ENCODE assay signal across 9 cellular contexts in genomic region chr12:128810182-128811127, GRCh38. TPM values are rescaled to one million over a fixed set of nuclear protein-coding genes. Genes with fewer than 3 reads are reported as not detected.
DNase-seq lines count a peak whose midpoint lies in the region; ATAC-seq and TF ChIP-seq lines count a peak whose summit lies in the region.
"Had no signal": no experiment of that assay in that cellular context is flagged by ENCODE, and none has a peak within 500 bp of the region (broad histone marks: within the 10 kb centered on the region; RNA-seq: fewer than 3 reads in every experiment).

No MANE protein-coding gene starts in this region.

- no peak for TF ChIP-seq CTCF in brain (conservative IDR thresholded peaks at IDR 0.05)
- TF ChIP-seq CTCF in nephron (IDR thresholded peaks at IDR 0.05; ENCODE audit: unreplicated experiment in 3 of 3): no peak
- no peak for TF ChIP-seq CTCF in RWPE1 (conservative IDR thresholded peaks at IDR 0.05; ENCODE audit: low read depth)

- peaks cover 0 to 51% (median 5%) of the 10 kb centered on the region in 5 experiments for H3K9me3 Mint-ChIP-seq in brain
- no peaks in the 10 kb centered on the region for H3K9me3 Mint-ChIP-seq in nephron

- H3K27ac ChIP-seq in RWPE1: no peak overlapping the region; the same call in 1 of the 2 replicates

- peak; percentile 40 for DNase-seq in GM04504 (ENCODE audit: low read depth)
- no peak for DNase-seq in RWPE1 (ENCODE audit: low spot score)
- no peak for DNase-seq in NCI-H1048 (lab: John Stamatoyannopoulos, UW)
- DNase-seq in OCI-M2 (lab: John Stamatoyannopoulos, UW; ENCODE audit: unreplicated experiment): no peak

- H3K27me3 Mint-ChIP-seq in brain (no peaks in the 10 kb centered on the region), nephron (ENCODE audit: low read depth) (peaks cover 4% of the 10 kb centered on the region)

- H3K27ac Mint-ChIP-seq in brain: peak overlapping the region; percentile 54 to 92 (median 77)
- peak overlapping the region in 2 of 3 experiments; percentile 27 to 35 for H3K27ac Mint-ChIP-seq in nephron

- POLR2A ChIA-PET in RWPE1 (lab: Yijun Ruan, JAX; ENCODE audit: low non-redundant PET): no interaction called here

- H3K36me3 Mint-ChIP-seq in brain (peaks cover 75% of the 10 kb centered on the region), nephron (ENCODE audit: low read depth) (peaks cover 62% of the 10 kb centered on the region)

- H3K4me1 Mint-ChIP-seq in brain (peaks cover 65% of the 10 kb centered on the region), nephron (peaks cover 28% of the 10 kb centered on the region)

- H3K4me3 Mint-ChIP-seq in brain: peak overlapping the region in 4 of 5 experiments; percentile 43 to 56 (median 50)
- peak overlapping the region in 1 of 3 experiments; percentile 7 for H3K4me3 Mint-ChIP-seq in nephron

- CTCF ChIA-PET in RWPE1 (lab: Yijun Ruan, JAX): interaction anchor here (0.7 kb wide), 1 partner anchor 1259 kb away, joined by 3 read pairs; no protein-coding TSS in a partner anchor

- ATAC-seq in GM19463 (IDR thresholded peaks at IDR 0.05; ENCODE audit: unreplicated experiment): peak; percentile 82
- peak; percentile 80 for ATAC-seq in HG03457 (IDR thresholded peaks at IDR 0.05; ENCODE audit: unreplicated experiment)

RNA-seq across cellular contexts. Expression of gene SLC15A4, which starts 13.3 kb away (rescaled TPM):
- polyA plus RNA-seq in brain (ENCODE audit: insufficient read depth, low read depth, low replicate concordance): 13.8 TPM

RNA-seq across cellular contexts. Expression of gene GLT1D1, which starts 42.8 kb away (rescaled TPM):
- polyA plus RNA-seq in brain (ENCODE audit: insufficient read depth, low read depth, low replicate concordance): 6.6 TPM
- polyA plus RNA-seq: endothelial cell of umbilical vein had no signal
